15 cellular contexts compared by ENCODE assay signal in genomic region chr19:50416815-50417137, GRCh38. TPM values are rescaled to one million over a fixed set of nuclear protein-coding genes. Genes with fewer than 3 reads are reported as not detected.
DNase-seq lines count a peak whose midpoint lies in the region; ATAC-seq and TF ChIP-seq lines count a peak whose summit lies in the region.
"Had no signal": no experiment of that assay in that cellular context is flagged by ENCODE, and none has a peak within 500 bp of the region (broad histone marks: within the 10 kb centered on the region; RNA-seq: fewer than 3 reads in every experiment).

No MANE protein-coding gene starts in this region.

- H3K4me2 ChIP-seq in BLaER1 (peak overlapping the region; percentile 92), Karpas-422 (ENCODE audit: low read depth, low read length, poor library complexity, severe bottlenecking) (peak overlapping the region; percentile 86), SU-DHL-6 (ENCODE audit: low read depth, low read length, poor library complexity, severe bottlenecking) (peak overlapping the region; percentile 60)

- no peak for TF ChIP-seq CTCF in SU-DHL-6 (IDR thresholded peaks at IDR 0.05; ENCODE audit: insufficient read depth, low read length, poor library complexity, severe bottlenecking)
- no peak for TF ChIP-seq CTCF in mucosa of descending colon (IDR thresholded peaks at IDR 0.05)
- TF ChIP-seq CTCF in GM20000 (IDR thresholded peaks at IDR 0.05; ENCODE audit: extremely low read depth, missing control alignments): no peak

- H3K27ac ChIP-seq in BLaER1 (peak overlapping the region; percentile 97), Karpas-422 (ENCODE audit: low read length) (peak overlapping the region; percentile 97), SU-DHL-6 (ENCODE audit: low read depth, low read length) (peak overlapping the region; percentile 100)
- H3K27ac ChIP-seq: C4-2B, SK-N-MC had no signal

- H3K9ac ChIP-seq in BLaER1 (0 out of 2 replicates have a peak overlapping the region, but pooled peaks have one; percentile 27), Karpas-422 (ENCODE audit: low read length) (peak overlapping the region; percentile 52), SU-DHL-6 (ENCODE audit: low read length) (peak overlapping the region; percentile 40; the same call in 1 of the 2 replicates)

- intact Hi-C loops in mucosa of descending colon (cut with DNase I, micrococcal nuclease): loop anchor here in 1 of 2 donors (10.0 kb wide), 1 partner anchor 52 kb away; the partner anchor contains the start of gene NAPSA
- intact Hi-C loops in head of caudate nucleus (cut with DNase I): no loop called here

- H3K27me3 ChIP-seq in BLaER1 (no peaks in the 10 kb centered on the region), Karpas-422 (ENCODE audit: low read length) (no peaks in the 10 kb centered on the region), SU-DHL-6 (ENCODE audit: low read length) (no peaks in the 10 kb centered on the region)

- H3K36me3 ChIP-seq in BLaER1: peaks cover 28% of the 10 kb centered on the region
- peaks cover 22% of the 10 kb centered on the region for H3K36me3 ChIP-seq in Karpas-422 (ENCODE audit: insufficient read depth, low read length)
- peaks cover 9% of the 10 kb centered on the region; the same call in 1 of the 2 replicates for H3K36me3 ChIP-seq in SU-DHL-6 (ENCODE audit: low read length)
- H3K36me3 ChIP-seq in mucosa of descending colon (ENCODE audit: low read depth): no peaks in the 10 kb centered on the region

- H3K9me2 ChIP-seq in Karpas-422 (replicated peaks; ENCODE audit: insufficient read depth, low read length) (no peaks in the 10 kb centered on the region), SU-DHL-6 (replicated peaks; ENCODE audit: insufficient read depth, low read length) (no peaks in the 10 kb centered on the region)

- H3K9me3 ChIP-seq in BLaER1 (peaks cover 9% of the 10 kb centered on the region; the same call in 1 of the 2 replicates), Karpas-422 (ENCODE audit: low read length) (no peaks in the 10 kb centered on the region), SU-DHL-6 (ENCODE audit: insufficient read depth, low read length) (no peaks in the 10 kb centered on the region), mucosa of descending colon (no peaks in the 10 kb centered on the region)

- H3K4me3 ChIP-seq in BLaER1: no peak overlapping the region
- H3K4me3 ChIP-seq in Karpas-422 (ENCODE audit: low read length): peak overlapping the region; percentile 20; the same call in 1 of the 2 replicates
- no peak overlapping the region for H3K4me3 ChIP-seq in SU-DHL-6 (ENCODE audit: insufficient read depth, low read length, poor library complexity, severe bottlenecking)
- no peak overlapping the region for H3K4me3 ChIP-seq in mucosa of descending colon
- H3K4me3 ChIP-seq: SK-N-MC had no signal

- H3K79me2 ChIP-seq in Karpas-422 (ENCODE audit: low read length) (peaks cover 22% of the 10 kb centered on the region), SU-DHL-6 (ENCODE audit: insufficient read depth, low read length) (peaks cover 25% of the 10 kb centered on the region)

- H3K4me1 ChIP-seq in BLaER1 (peaks cover 81% of the 10 kb centered on the region), Karpas-422 (ENCODE audit: low read length) (peaks cover 68% of the 10 kb centered on the region), mucosa of descending colon (ENCODE audit: low read depth) (peaks cover 13% of the 10 kb centered on the region)

- DNase-seq in Karpas-422 (no peak), mucosa of descending colon (no peak), head of caudate nucleus (no peak), GM20000 (ENCODE audit: low spot score) (no peak), NCI-H1417 treated with DMSO at 0.1 percent for 48 hours (lab: John Stamatoyannopoulos, UW) (no peak), NCI-H1930 (lab: John Stamatoyannopoulos, UW) (no peak)
- DNase-seq: HCEC 1CT, Kasumi-1, NCI-H187, NCI-H345, T-helper 1 cell had no signal

- H3F3A ChIP-seq in SU-DHL-6 (ENCODE audit: insufficient read depth): peaks cover 64% of the 10 kb centered on the region

- no peak overlapping the region for H2AFZ ChIP-seq in Karpas-422 (ENCODE audit: low read length)
- H2AFZ ChIP-seq in SU-DHL-6 (ENCODE audit: low read depth, low read length, severe bottlenecking): no peak overlapping the region

- H4K20me1 ChIP-seq in BLaER1 (no peaks in the 10 kb centered on the region), Karpas-422 (ENCODE audit: insufficient read depth, low read depth, low read length) (peaks cover 12% of the 10 kb centered on the region; the same call in 1 of the 2 replicates), SU-DHL-6 (ENCODE audit: low read depth, low read length) (peaks cover 3% of the 10 kb centered on the region; the same call in 1 of the 2 replicates)

- peak; percentile 13 for ATAC-seq in mucosa of descending colon

RNA-seq across cellular contexts. Expression of gene SPIB, which starts 2.0 kb away (rescaled TPM):
- 221 and 239 TPM in 2 replicates for total RNA-seq in Karpas-422 (2014; rRNA removed; shearing (Covaris generic); ENCODE audit: low replicate concordance)
- total RNA-seq in mucosa of descending colon: 10 to 100 TPM; 21.5 to 83.1 (median 61.6) TPM

RNA-seq across cellular contexts. Expression of gene MYBPC2, which starts 15.9 kb away (rescaled TPM):
- 23.4 and 48.3 TPM in 2 replicates for total RNA-seq in Karpas-422 (2014; rRNA removed; shearing (Covaris generic); ENCODE audit: low replicate concordance)
- total RNA-seq in mucosa of descending colon: under 1 TPM in 2 of 3 donors, not detected in 1; 0.10 to 0.14 TPM

RNA-seq across cellular contexts. Expression of gene POLD1, which starts 32.6 kb away (rescaled TPM):
- total RNA-seq in Karpas-422 (2014; rRNA removed; shearing (Covaris generic); ENCODE audit: low replicate concordance): 53.4 and 98.8 TPM in 2 replicates
- 10 to 100 TPM; 20.8 to 27.9 (median 22.9) TPM for total RNA-seq in mucosa of descending colon

RNA-seq across cellular contexts. Expression of gene NR1H2, which starts 40.5 kb away (rescaled TPM):
- total RNA-seq in Karpas-422 (2014; rRNA removed; shearing (Covaris generic); ENCODE audit: low replicate concordance): 68.2 and 120 TPM in 2 replicates
- 10 to 100 TPM; 69.7 to 99.5 (median 85.0) TPM for total RNA-seq in mucosa of descending colon

RNA-seq across cellular contexts. Expression of gene NAPSA, which starts 51.3 kb away (rescaled TPM):
- total RNA-seq in Karpas-422 (2014; rRNA removed; shearing (Covaris generic); ENCODE audit: low replicate concordance): 0.11 and 2.3 TPM in 2 replicates
- 1 to 10 TPM; 1.8 to 3.2 (median 2.0) TPM for total RNA-seq in mucosa of descending colon

Comparison
In these comparisons a context has a peak if more than half of its experiments do, and no peak if none do; other contexts are left out.
1. RNA of gene MYBPC2, which starts 15.9 kb away (total RNA-seq): 23.4 to 48.3 TPM in Karpas-422; 0.10 to 0.14 TPM in mucosa of descending colon; every median in the first group is over 10 times any median in the second.
2. Peak in every context shown above with its lines, with median percentiles within 50 percentile points of each other: H3K27ac ChIP-seq, H3K4me2 ChIP-seq and H3K9ac ChIP-seq.